34 cellular contexts compared by ENCODE assay signal in the genomic region with DNA sequence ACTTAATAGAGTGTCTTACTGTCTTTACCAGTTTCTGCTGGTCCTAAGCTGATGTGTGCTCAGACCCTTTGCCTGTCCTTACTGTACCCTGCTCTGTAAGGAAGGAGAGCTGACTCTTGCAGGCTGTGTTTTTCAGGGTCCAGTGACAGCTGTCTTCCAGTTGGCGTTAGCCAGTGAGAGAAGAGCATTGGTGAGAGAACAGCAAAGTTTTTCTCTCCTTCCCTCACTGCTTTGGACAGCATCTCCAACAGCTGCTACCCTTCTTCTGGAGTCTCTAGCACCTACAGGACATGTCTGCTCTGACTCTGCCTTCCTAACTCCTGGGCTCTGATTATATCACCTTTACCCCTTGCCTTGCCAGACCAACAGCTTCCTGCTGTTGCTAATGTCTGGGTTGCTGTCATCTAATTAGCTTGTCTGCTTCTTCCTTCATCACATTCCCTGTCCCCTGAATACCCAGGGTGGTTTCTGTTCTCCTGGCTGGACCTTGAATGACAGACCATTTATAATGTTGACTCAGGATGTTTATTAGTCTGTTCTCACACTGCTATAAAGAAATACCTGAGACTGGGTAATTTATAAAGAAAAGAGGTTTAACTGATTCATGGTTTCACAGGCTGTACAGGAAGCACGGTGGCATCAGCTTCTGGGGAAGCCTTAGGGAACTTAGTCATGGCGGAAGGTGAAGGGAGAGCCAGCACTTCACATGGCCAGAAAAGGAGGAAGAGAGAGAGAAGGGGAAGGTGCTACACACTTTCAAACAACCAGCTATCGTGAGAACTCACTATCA. TPM values are rescaled to one million over a fixed set of nuclear protein-coding genes. Genes with fewer than 3 reads are reported as not detected.
A peak's percentile ranks its signal among the peaks of the same experiment; 100 is the strongest.
DNase-seq lines count a peak whose midpoint lies in the region; ATAC-seq and TF ChIP-seq lines count a peak whose summit lies in the region.
"Had no signal": no experiment of that assay in that cellular context is flagged by ENCODE, and none has a peak within 500 bp of the region (broad histone marks: within the 10 kb centered on the region; RNA-seq: fewer than 3 reads in every experiment).

No MANE protein-coding gene starts in this region.

- DNase-seq in LNCaP clone FGC (ENCODE audit: low read depth) (peak; percentile 11), Peyer's patch (peak in 2 of 3 donors; percentile 50 to 57), hepatocyte (ENCODE audit: low spot score) (peak; percentile 60), nephron progenitor cell (no peak), HK-2 (ENCODE audit: unreplicated experiment) (no peak), uterus (no peak), body of pancreas (no peak)
- no peak for DNase-seq in effector CD4-positive, alpha-beta T cell
- DNase-seq: activated CD4-positive, alpha-beta T cell treated with anti-CD3 and anti-CD28 coated beads for 48 hours; activated T-cell treated with anti-CD3 and anti-CD28 coated beads for 4 hours; anterior cingulate cortex; BE2C; CD8-positive, alpha-beta memory T cell; central memory CD4-positive, alpha-beta T cell; EL; endodermal cell; esophagus squamous epithelium; foreskin melanocyte; H9; KG1; MV-4-11; NCI-H1436; NCI-H2107; nucleus accumbens; sigmoid colon; stimulated activated CD4-positive, alpha-beta T cell treated with anti-CD3 and anti-CD28 coated beads, Interleukin-4, amount 100 ng/mL, for 24 hours; T-cell; thyroid gland; WERI-Rb-1 had no signal

- 83% methylated on average over 4 of the region's 4 CpGs for WGBS in hepatocyte (ENCODE audit: low lambda C conversion rate, missing lambda C conversion rate)
- 74 to 99% methylated on average over 4 of the region's 4 CpGs for WGBS in body of pancreas, 2 donors

- H3K4me1 ChIP-seq in Peyer's patch (no peaks in the 10 kb centered on the region), hepatocyte (ENCODE audit: insufficient read depth) (peaks cover 8% of the 10 kb centered on the region), uterus (no peaks in the 10 kb centered on the region), body of pancreas (no peaks in the 10 kb centered on the region)
- H3K4me1 ChIP-seq: BE2C, sigmoid colon, SJSA1 had no signal

- TF ChIP-seq POLR2A in Peyer's patch (IDR thresholded peaks at IDR 0.05) (peak in 1 of 2 donors; percentile 43), uterus (IDR thresholded peaks at IDR 0.05) (no peak), body of pancreas (IDR thresholded peaks at IDR 0.05) (no peak)

- no peaks in the 10 kb centered on the region for H3K79me2 ChIP-seq in hepatocyte

- H3K4me2 ChIP-seq in hepatocyte: peak overlapping the region; percentile 17

- H3K4me3 Mint-ChIP-seq in nephron progenitor cell: no peak overlapping the region
- H3K4me3 Mint-ChIP-seq: CD8-positive, alpha-beta memory T cell; dendritic cell treated with granulocyte-macrophage colony-stimulating factor and Interleukin-4, amounts not matched to agents 40 ng/mL and 50 ng/mL, for 4 days; endodermal cell; H9; T-cell had no signal

- no peaks in the 10 kb centered on the region for H3K27me3 Mint-ChIP-seq in nephron progenitor cell (ENCODE audit: low read depth, poor library complexity)
- H3K27me3 Mint-ChIP-seq: dendritic cell treated with granulocyte-macrophage colony-stimulating factor and Interleukin-4, amounts not matched to agents 40 ng/mL and 50 ng/mL, for 4 days had no signal

- no peaks in the 10 kb centered on the region for H3K9me3 ChIP-seq in Peyer's patch
- H3K9me3 ChIP-seq in hepatocyte (ENCODE audit: low read depth): no peaks in the 10 kb centered on the region
- no peaks in the 10 kb centered on the region for H3K9me3 ChIP-seq in uterus
- H3K9me3 ChIP-seq in body of pancreas: no peaks in the 10 kb centered on the region
- H3K9me3 ChIP-seq: BE2C, esophagus squamous epithelium, sigmoid colon, SJSA1, thyroid gland had no signal

- intact Hi-C loops in uterus (cut with DNase I; ENCODE audit: low total_unique reads): no loop called here
- intact Hi-C loops in body of pancreas (cut with DNase I): no loop called here

- H4K20me1 ChIP-seq in hepatocyte (ENCODE audit: insufficient read depth, poor library complexity, severe bottlenecking): no peaks in the 10 kb centered on the region

- H3K27me3 ChIP-seq in Peyer's patch (no peaks in the 10 kb centered on the region), hepatocyte (no peaks in the 10 kb centered on the region), uterus (no peaks in the 10 kb centered on the region), body of pancreas (no peaks in the 10 kb centered on the region)
- H3K27me3 ChIP-seq: BE2C, esophagus squamous epithelium, sigmoid colon, SJSA1, thyroid gland had no signal

- H3K36me3 Mint-ChIP-seq in nephron progenitor cell (ENCODE audit: low read depth): no peaks in the 10 kb centered on the region
- H3K36me3 Mint-ChIP-seq: activated naive CD4-positive, alpha-beta T cell treated with anti-CD3 and anti-CD28 coated beads, Interleukin-2, amount 50 U/mL, for 72 hours; T-cell had no signal

- peak overlapping the region; percentile 8 for H2AFZ ChIP-seq in hepatocyte

- H3K27ac ChIP-seq in Peyer's patch: peak overlapping the region in 2 of 4 donors; percentile 67 to 78
- peak overlapping the region; percentile 88 for H3K27ac ChIP-seq in hepatocyte
- no peak overlapping the region for H3K27ac ChIP-seq in uterus
- no peak overlapping the region for H3K27ac ChIP-seq in body of pancreas
- H3K27ac ChIP-seq: esophagus squamous epithelium, sigmoid colon, SJSA1, thyroid gland, WERI-Rb-1 had no signal

- no peaks in the 10 kb centered on the region for H3K9me3 Mint-ChIP-seq in nephron progenitor cell
- H3K9me3 Mint-ChIP-seq: activated naive CD4-positive, alpha-beta T cell treated with anti-CD3 and anti-CD28 coated beads, Interleukin-2, amount 50 U/mL, for 72 hours; activated T-helper 2 cell treated with anti-CD3 and anti-CD28 coated beads, Interferon-gamma antibody, Interleukin-2, Interleukin-4, amounts not matched to agents 10 μg/mL and 5 μg/mL and 100 μg/mL, durations not matched to agents 14 hours and 24 hours and 36 hours; CD8-positive, alpha-beta memory T cell; dendritic cell treated with granulocyte-macrophage colony-stimulating factor and Interleukin-4, amounts not matched to agents 40 ng/mL and 50 ng/mL, for 4 days; endodermal cell; H9; T-cell had no signal

- TF ChIP-seq CTCF in LNCaP clone FGC (IDR thresholded peaks at IDR 0.05; ENCODE audit: control insufficient read depth, extremely low read depth, insufficient read depth) (no peak), Peyer's patch (IDR thresholded peaks at IDR 0.05) (no peak), hepatocyte (IDR thresholded peaks at IDR 0.05; ENCODE audit: poor library complexity) (no peak), nephron progenitor cell (IDR thresholded peaks at IDR 0.05) (no peak), uterus (IDR thresholded peaks at IDR 0.05) (no peak), body of pancreas (IDR thresholded peaks at IDR 0.05) (no peak)

- peaks cover 12% of the 10 kb centered on the region for H3K4me1 Mint-ChIP-seq in nephron progenitor cell
- H3K4me1 Mint-ChIP-seq: CD8-positive, alpha-beta memory T cell; T-cell had no signal

- H3K36me3 ChIP-seq in Peyer's patch: no peaks in the 10 kb centered on the region
- no peaks in the 10 kb centered on the region for H3K36me3 ChIP-seq in hepatocyte (replicated peaks; ENCODE audit: insufficient read depth, low read depth)
- no peaks in the 10 kb centered on the region for H3K36me3 ChIP-seq in uterus
- H3K36me3 ChIP-seq in body of pancreas (replicated peaks in 1 of 2; ENCODE audit: insufficient read depth in 1 of 2, low read depth in 2 of 2): no peaks in the 10 kb centered on the region
- H3K36me3 ChIP-seq: BE2C, esophagus squamous epithelium, sigmoid colon, SJSA1, thyroid gland, WERI-Rb-1 had no signal

- H3K27ac Mint-ChIP-seq in nephron progenitor cell: peak overlapping the region; percentile 40
- H3K27ac Mint-ChIP-seq: activated naive CD4-positive, alpha-beta T cell treated with anti-CD3 and anti-CD28 coated beads, Interleukin-2, amount 50 U/mL, for 72 hours; activated T-helper 2 cell treated with anti-CD3 and anti-CD28 coated beads, Interferon-gamma antibody, Interleukin-2, Interleukin-4, amounts not matched to agents 10 μg/mL and 5 μg/mL and 100 μg/mL, durations not matched to agents 14 hours and 24 hours and 36 hours; dendritic cell treated with granulocyte-macrophage colony-stimulating factor and Interleukin-4, amounts not matched to agents 40 ng/mL and 50 ng/mL, for 4 days; endodermal cell; H9; progenitor cell of endocrine pancreas; T-cell had no signal

- no peak overlapping the region for H3K4me3 ChIP-seq in LNCaP clone FGC (ENCODE audit: low read depth, low read length)
- H3K4me3 ChIP-seq in Peyer's patch: peak overlapping the region in 1 of 4 donors; percentile 16
- H3K4me3 ChIP-seq in hepatocyte: no peak overlapping the region
- no peak overlapping the region for H3K4me3 ChIP-seq in uterus
- H3K4me3 ChIP-seq in body of pancreas: no peak overlapping the region
- H3K4me3 ChIP-seq: esophagus squamous epithelium, sigmoid colon, SJSA1, thyroid gland had no signal

- no peak for ATAC-seq in body of pancreas
- ATAC-seq: activated naive CD4-positive, alpha-beta T cell treated with anti-CD3 and anti-CD28 coated beads, Interleukin-2, amount 50 U/mL, for 72 hours; T-cell had no signal

- no peaks in the 10 kb centered on the region for H3K9me2 ChIP-seq in hepatocyte (replicated peaks; ENCODE audit: insufficient read depth)

RNA-seq across cellular contexts. Expression of a gene that starts 23.5 kb away (rescaled TPM):
- 10 to 100 TPM; 22.3 to 45.9 (median 33.9) TPM for total RNA-seq in Peyer's patch
- 51.0 and 55.5 TPM in 2 replicates for total RNA-seq in hepatocyte
- 21.6 and 22.2 TPM in 2 replicates for polyA plus RNA-seq in hepatocyte
- total RNA-seq in uterus: 10 to 100 TPM in 1 of 4 donors, 1 to 10 TPM in 2, under 1 TPM in 1; under 0.01 to 25.9 (median 2.6) TPM
- 1 to 10 TPM; 2.6 to 3.0 TPM for total RNA-seq in body of pancreas

RNA-seq across cellular contexts. Expression of a gene that starts 32.8 kb away (rescaled TPM):
- total RNA-seq in Peyer's patch (10 to 100 TPM in 1 of 4 donors, 1 to 10 TPM in 3; 4.9 to 16.5 (median 6.5) TPM), hepatocyte (6.5 and 6.9 TPM in 2 replicates), uterus (10 to 100 TPM in 2 of 4 donors, 1 to 10 TPM in 1, under 1 TPM in 1; 0.77 to 19.4 (median 6.3) TPM), body of pancreas (1 to 10 TPM in 1 of 2 donors, under 1 TPM in 1; 0.99 to 2.1 TPM)
- polyA plus RNA-seq in hepatocyte: 4.6 and 5.5 TPM in 2 replicates

Comparison
In these comparisons a context has a peak if more than half of its experiments do, and no peak if none do; other contexts are left out.
1. DNase-seq: peak in LNCaP clone FGC (single experiment), Peyer's patch (2 of 3) and hepatocyte (single experiment); none in nephron progenitor cell (single experiment), effector CD4-positive, alpha-beta T cell (single experiment), HK-2 (single experiment), uterus (0 of 2) and body of pancreas (0 of 4).